ENCODE assay signal across 17 cellular contexts in the genomic region with DNA sequence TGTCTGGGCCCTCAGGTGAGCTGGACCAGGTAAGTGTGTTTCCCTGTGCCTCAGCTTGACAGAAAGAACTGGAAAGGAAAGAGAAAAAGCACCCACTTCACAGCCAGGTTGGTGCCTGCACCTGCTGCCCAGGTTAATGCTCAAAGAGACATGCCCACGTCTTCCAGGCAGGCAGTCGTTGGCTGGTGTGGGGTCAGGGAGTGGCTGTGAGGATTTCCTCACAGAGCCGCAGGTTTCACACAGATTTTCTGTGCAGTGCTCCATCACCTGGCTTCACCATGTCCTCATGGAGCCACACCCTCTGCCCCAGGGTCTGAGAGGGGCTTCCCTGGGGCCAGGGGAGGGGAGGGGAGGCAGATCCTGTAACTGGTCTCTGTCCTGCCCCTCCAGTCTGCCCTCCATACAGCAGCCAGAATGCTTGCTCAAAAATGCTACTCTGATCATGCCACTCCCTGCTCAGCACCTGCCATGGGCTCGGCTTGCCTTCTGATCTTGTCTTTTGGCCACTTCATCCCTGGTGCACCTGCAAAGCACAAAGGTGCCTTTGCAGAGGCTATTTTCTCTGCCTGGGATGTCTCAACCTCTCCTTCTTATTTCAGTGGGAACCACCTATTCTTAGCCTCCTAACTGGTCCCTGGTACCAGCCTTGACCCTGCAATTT.
DNase-seq lines count a peak whose midpoint lies in the region; TF ChIP-seq lines count a peak whose summit lies in the region.
"Had no signal": no experiment of that assay in that cellular context is flagged by ENCODE, and none has a peak within 500 bp of the region (broad histone marks: within the 10 kb centered on the region; RNA-seq: fewer than 3 reads in every experiment).

No MANE protein-coding gene starts in this region.

- DNase-seq in DMS53 (lab: John Stamatoyannopoulos, UW) (peak; percentile 23), DMS53 treated with DMSO at 0.1 percent for 48 hours (lab: John Stamatoyannopoulos, UW; ENCODE audit: unreplicated experiment) (no peak), CD14-positive monocyte (ENCODE audit: low spot score) (no peak), SW480 (ENCODE audit: low spot score) (peak; percentile 67), posterior vena cava (ENCODE audit: low spot score) (peak; percentile 43), COLO829 (ENCODE audit: low spot score) (no peak), iPS-NIHi7 (ENCODE audit: extremely low spot score) (no peak), AML-193 (lab: John Stamatoyannopoulos, UW) (no peak)
- DNase-seq: ACHN, DMS79 treated with DMSO at 0.1 percent for 48 hours, KG1, NCI-H1105, NCI-H146, NCI-H2029 treated with DMSO at 0.1 percent for 48 hours, NCI-H524, NCI-H774 had no signal

- H3K27me3 Mint-ChIP-seq in CD14-positive monocyte (ENCODE audit: low read depth in 3 of 3), result peaks cover 4 to 13% (median 4%) of the 10 kb centered on the region in 3 donors

- peaks cover 4 to 15% (median 6%) of the 10 kb centered on the region in 7 donors for H3K9me3 Mint-ChIP-seq in CD14-positive monocyte

- peaks cover 0 to 3% of the 10 kb centered on the region in 2 donors for H3K36me3 Mint-ChIP-seq in CD14-positive monocyte

- peak overlapping the region in 4 of 7 donors; percentile 42 to 81 (median 50) for H3K27ac Mint-ChIP-seq in CD14-positive monocyte
- H3K27ac Mint-ChIP-seq: GM23338 had no signal

- no peak overlapping the region for H3K4me3 Mint-ChIP-seq in CD14-positive monocyte
- H3K4me3 Mint-ChIP-seq: GM23338 had no signal

- TF ChIP-seq CTCF in CD14-positive monocyte (IDR thresholded peaks at IDR 0.05), result no peak

- peaks cover 24% of the 10 kb centered on the region for H3K4me1 Mint-ChIP-seq in CD14-positive monocyte

- intact Hi-C loops in CD14-positive monocyte (cut with micrococcal nuclease) (no loop called here), posterior vena cava (cut with DNase I) (loop anchor here in 1 of 2 donors (5.0 kb wide), 1 partner anchor 636 kb away; no protein-coding TSS in a partner anchor)

Comparison
In these comparisons a context has a peak if more than half of its experiments do, and no peak if none do; other contexts are left out.
1. DNase-seq: peak in DMS53 (single experiment), SW480 (single experiment) and posterior vena cava (single experiment); none in DMS53 treated with DMSO at 0.1 percent for 48 hours (single experiment), CD14-positive monocyte (single experiment), COLO829 (single experiment), iPS-NIHi7 (single experiment) and AML-193 (0 of 2).